Comparison of ENCODE assay signal across 8 cellular contexts in the genomic region with DNA sequence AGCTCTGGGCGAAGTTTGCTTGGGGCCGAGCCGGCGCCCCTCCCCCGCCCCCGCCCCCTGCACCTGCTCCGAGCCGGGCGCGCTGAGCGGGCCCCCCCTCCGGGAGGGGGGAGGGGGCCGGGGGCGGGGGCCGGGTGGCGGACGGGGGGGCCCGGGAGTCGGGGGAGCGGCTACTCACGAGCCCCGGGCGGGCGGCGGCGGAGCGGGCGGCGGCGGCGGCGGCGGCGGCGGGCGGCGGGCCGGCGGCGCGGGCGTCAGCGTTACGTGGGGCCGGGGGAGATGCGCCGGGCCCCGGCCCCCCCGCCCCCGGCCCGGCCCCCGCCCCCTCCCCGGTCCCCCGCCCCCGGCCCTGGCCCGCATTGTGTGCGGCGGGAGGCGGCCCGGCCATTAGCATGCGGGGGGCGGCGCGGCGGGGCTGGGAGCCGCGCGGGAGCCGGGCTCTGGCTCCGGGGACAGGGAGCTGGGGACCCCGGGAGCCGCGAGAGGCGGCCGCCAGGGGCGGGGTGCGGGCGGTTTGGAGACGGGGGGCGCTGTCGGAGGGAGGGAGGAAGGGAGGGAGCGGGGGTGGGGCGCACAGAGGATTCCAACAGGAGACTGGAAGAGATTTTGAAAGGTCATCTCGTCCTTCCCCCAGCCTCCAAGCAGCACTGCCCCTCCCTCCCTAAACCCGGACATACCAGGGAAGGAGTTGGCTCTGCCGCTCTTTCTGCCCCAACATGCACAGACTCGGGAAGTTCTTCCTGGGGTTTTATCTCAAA. TPM values are rescaled to one million over a fixed set of nuclear protein-coding genes. Genes with fewer than 3 reads are reported as not detected.
A peak's percentile ranks its signal among the peaks of the same experiment; 100 is the strongest.
DNase-seq lines count a peak whose midpoint lies in the region; ATAC-seq and TF ChIP-seq lines count a peak whose summit lies in the region.

ZNF219 (minus strand) TSS at position 522 of the 758 bp plus-strand sequence. CDS start 5,064 bp downstream, outside the sequence.

- no peak for TF ChIP-seq CTCF in Calu3 (IDR thresholded peaks at IDR 0.05; ENCODE audit: unreplicated experiment)
- no peak; the same call in 1 of the 2 replicates for TF ChIP-seq CTCF in IMR-90 (conservative IDR thresholded peaks at IDR 0.05; ENCODE audit: low read depth, low read length)
- TF ChIP-seq CTCF in dorsolateral prefrontal cortex (IDR thresholded peaks at IDR 0.05 in 54 of 56, conservative IDR thresholded peaks at IDR 0.05 in 2 of 56; ENCODE audit: low read depth in 1 of 56, partially characterized antibody in 56 of 56) = peak in 19 of 56 donors; percentile 8 to 34 (median 17)

- H4K8ac ChIP-seq in IMR-90 (ENCODE audit: low read depth in 2 of 2, low read length in 2 of 2) = peak within 1 kb of the TSS; percentile 49 to 87

- H3K4me3 Mint-ChIP-seq in Calu3 (ENCODE audit: low read depth, unreplicated experiment) = peak within 1 kb of the TSS; percentile 71

- H3K79me1 ChIP-seq in IMR-90 (ENCODE audit: low read depth in 1 of 2, low read length in 2 of 2) = 0 out of 4 replicates have a peak, but pooled peaks cover 0 to 2% of the 10 kb centered on the region in 2 experiments

- peak within 1 kb of the TSS; percentile 38 for H4K91ac ChIP-seq in IMR-90 (ENCODE audit: insufficient read depth, low read depth, low read length)

- intact Hi-C loops in Calu3 (cut with micrococcal nuclease; ENCODE audit: unreplicated experiment) (no loop called here), IMR-90 (cut with micrococcal nuclease) (no loop called here), dorsolateral prefrontal cortex (cut with DNase I) (loop anchor here in 1 of 2 donors (5.0 kb wide), 1 partner anchor 416 kb away; the partner anchor contains the start of gene RNASE4), left colon (cut with DNase I, micrococcal nuclease) (loop anchor here (5.0 to 10.0 kb wide), 2 partner anchors 76 to 84 kb away; no protein-coding TSS in a partner anchor)

- peak within 1 kb of the TSS; percentile 96 for H3K4me2 ChIP-seq in IMR-90 (ENCODE audit: low read depth, low read length)

- no peak within 1 kb of the TSS for H2AK9ac ChIP-seq in IMR-90 (replicated peaks; ENCODE audit: low read depth, low read length, poor library complexity)

- H3K4me1 ChIP-seq in IMR-90 (ENCODE audit: control insufficient read depth, insufficient read depth, low read length) = peaks cover 4% of the 10 kb centered on the region; the same call in 1 of the 2 replicates

- ATAC-seq in IMR-90 (ENCODE audit: low read depth) (peak; percentile 55), left colon (peak; percentile 42), HG03045 (IDR thresholded peaks at IDR 0.05; ENCODE audit: unreplicated experiment) (no peak)

- H3K23ac ChIP-seq in IMR-90 (ENCODE audit: low read depth, low read length) = peak within 1 kb of the TSS; percentile 59; the same call in 1 of the 2 replicates

- no peaks in the 10 kb centered on the region for H3K27me3 Mint-ChIP-seq in Calu3 (ENCODE audit: unreplicated experiment)

- H3K4me3 ChIP-seq in IMR-90 (ENCODE audit: insufficient read depth, low read depth, low read length) (peak within 1 kb of the TSS; percentile 55), dorsolateral prefrontal cortex (peak within 1 kb of the TSS; percentile 40 to 82 (median 66))

- DNase-seq in Calu3 (peak; percentile 37), IMR-90 (peak; percentile 27), T-helper 9 cell (peak; percentile 50), dorsolateral prefrontal cortex (peak in 5 of 10 donors; percentile 45 to 65 (median 56)), left colon (peak; percentile 79 to 80), SIG-M5 (lab: John Stamatoyannopoulos, UW) (no peak)
- peak; percentile 21 to 32 for DNase-seq in stimulated activated CD4-positive, alpha-beta T cell treated with anti-CD3 and anti-CD28 coated beads, Interleukin-4, amount 100 ng/mL, for 4 hours

- in situ Hi-C loops in IMR-90 (cut with MboI; ENCODE audit: low sequenced_read_pairs) = loop anchor here (25.0 kb wide), 2 partner anchors 636 to 761 kb away; partner anchors contain the start of genes APEX1, CCNB1IP1, OSGEP and PARP2

- H4K20me1 ChIP-seq in IMR-90 (ENCODE audit: insufficient read depth, low read length) = no peaks in the 10 kb centered on the region; the same call in 1 of the 2 replicates

- H4K5ac ChIP-seq in IMR-90 (ENCODE audit: low read depth, low read length) = peak within 1 kb of the TSS; percentile 52

- no CpG with 5 or more reads among the region's 87 CpGs for WGBS in IMR-90 (ENCODE audit: extremely low coverage in 2 of 2, insufficient read length in 1 of 2), 2 experiments

- dilution Hi-C loops in IMR-90 (cut with HindIII; ENCODE audit: low sequenced_read_pairs, unreplicated experiment) = no loop called here

- H3K27ac ChIP-seq in IMR-90 (ENCODE audit: insufficient read depth, low read length) (peak within 1 kb of the TSS; percentile 65), dorsolateral prefrontal cortex (peak within 1 kb of the TSS; percentile 70 to 96 (median 90))

- H3K56ac ChIP-seq in IMR-90 (ENCODE audit: extremely low read depth, insufficient read depth, low read length) = 0 out of 2 replicates have a peak within 1 kb of the TSS, but pooled peaks have one; percentile 31

- POLR2A ChIA-PET in IMR-90 (lab: Charles Lee; ENCODE audit: unreplicated experiment) = interaction anchor here (0.6 to 0.7 kb wide), 2 partner anchors 85 to 766 kb away, joined by 3 to 5 read pairs; no protein-coding TSS in a partner anchor

- H2BK15ac ChIP-seq in IMR-90 (ENCODE audit: low read depth, low read length) = 0 out of 3 replicates have a peak within 1 kb of the TSS, but pooled peaks have one; percentile 12

- H3K27me3 ChIP-seq in IMR-90 (ENCODE audit: control insufficient read depth, insufficient read depth, low read length) (no peaks in the 10 kb centered on the region), dorsolateral prefrontal cortex (no peaks in the 10 kb centered on the region)

- no peak within 1 kb of the TSS for H2BK20ac ChIP-seq in IMR-90 (ENCODE audit: low read depth, low read length)

- H3K9me1 ChIP-seq in IMR-90 (ENCODE audit: insufficient read depth, low read length) = peaks cover 3% of the 10 kb centered on the region; the same call in 1 of the 2 replicates

- peak within 1 kb of the TSS; percentile 60 for H2AFZ ChIP-seq in IMR-90 (replicated peaks; ENCODE audit: low read length, poor library complexity)

- H3K9ac ChIP-seq in IMR-90 (ENCODE audit: low read depth, low read length) = peak within 1 kb of the TSS; percentile 84

- no peak for TF ChIP-seq POLR2A in IMR-90 (IDR thresholded peaks at IDR 0.05; ENCODE audit: low read depth, low read length)

- H3K18ac ChIP-seq in IMR-90 (ENCODE audit: low read depth, low read length) = peak within 1 kb of the TSS; percentile 85

- CTCF ChIA-PET in Calu3 (lab: Charles Lee) (interaction anchor here (0.6 to 1.1 kb wide), 2 partner anchors 27 to 83 kb away, joined by 3 to 6 read pairs; no protein-coding TSS in a partner anchor), IMR-90 (lab: Yijun Ruan, JAX) (no interaction called here)

- H3K14ac ChIP-seq in IMR-90 (replicated peaks; ENCODE audit: low read depth, low read length) = peak within 1 kb of the TSS; percentile 63

- peaks cover 28% of the 10 kb centered on the region for H3K36me3 Mint-ChIP-seq in Calu3 (ENCODE audit: insufficient read depth, unreplicated experiment)

- peaks cover 35% of the 10 kb centered on the region for H3K4me1 Mint-ChIP-seq in Calu3 (ENCODE audit: low read depth, unreplicated experiment)

- peak within 1 kb of the TSS; percentile 2 for H2BK5ac ChIP-seq in IMR-90 (ENCODE audit: low read depth, low read length, poor library complexity, severe bottlenecking)

- 0 out of 2 replicates have a peak within 1 kb of the TSS, but pooled peaks have one; percentile 3 for H2BK120ac ChIP-seq in IMR-90 (ENCODE audit: low read depth, low read length)

- H3K36me3 ChIP-seq in IMR-90 (ENCODE audit: control insufficient read depth, insufficient read depth, low read length) = no peaks in the 10 kb centered on the region

- H3K9me3 ChIP-seq in IMR-90 (ENCODE audit: control insufficient read depth, insufficient read depth, low read length) = no peaks in the 10 kb centered on the region

- H3K4ac ChIP-seq in IMR-90 (ENCODE audit: low read depth, low read length) = peak within 1 kb of the TSS; percentile 54

- peak within 1 kb of the TSS; percentile 52 for H3K27ac Mint-ChIP-seq in Calu3 (ENCODE audit: unreplicated experiment)

- no peak for TF ChIP-seq RAD21 in IMR-90 (IDR thresholded peaks at IDR 0.05; ENCODE audit: low read length)

- H3K9me3 Mint-ChIP-seq in Calu3 (ENCODE audit: low read depth, unreplicated experiment) = no peaks in the 10 kb centered on the region

- peak within 1 kb of the TSS; percentile 65 for H2AK5ac ChIP-seq in IMR-90 (ENCODE audit: low read depth, low read length)

- BruUV-seq in Calu3 (replicated peaks; lab: Mats Ljungman, UMichigan) = no TSS peak
- no TSS peak for BruUV-seq in IMR-90 (replicated peaks; lab: Mats Ljungman, UMichigan)

TF ChIP-seq in IMR-90, 13 proteins besides CTCF, POLR2A, EP300 and RAD21:
- TF ChIP-seq MAZ (IDR thresholded peaks at IDR 0.05; ENCODE audit: borderline replicate concordance, low read depth, low read length) = peak; percentile 50; the same call in 1 of the 2 replicates
- TF ChIP-seq BHLHE40 (IDR thresholded peaks at IDR 0.05; ENCODE audit: low read depth, low read length) = no peak

RNA-seq across cellular contexts. Expression of gene ZNF219, which starts in this region (rescaled TPM):
- total RNA-seq in Calu3 (2022) (18.5 and 20.3 TPM in 2 replicates), IMR-90 (2012; rRNA removed) (0.83 and 0.90 TPM in 2 replicates), dorsolateral prefrontal cortex (10 to 100 TPM; 12.5 to 59.8 (median 25.2) TPM), left colon (10 to 100 TPM; 51.1 to 53.7 TPM)
- 3.8 and 4.6 TPM in 2 replicates for polyA plus RNA-seq in IMR-90 (2012; rRNA removed)
- 2.6 and 6.7 TPM in 2 replicates for polyA plus RNA-seq in IMR-90 (2012; cell fraction: cytosol; rRNA removed)
- polyA plus RNA-seq in IMR-90 (2012; cell fraction: nucleus; rRNA removed; ENCODE audit: low replicate concordance) = 15.6 and 20.5 TPM in 2 replicates

Comparison
In these comparisons a context has a peak if more than half of its experiments do, and no peak if none do; other contexts are left out.
1. intact Hi-C loops: an anchor here in left colon (5.0 to 10.0 kb wide); none called in Calu3 and IMR-90.